ENCODE assay signal across 8 cellular contexts in genomic region chr2:130823886-130824491, GRCh38. TPM values are rescaled to one million over a fixed set of nuclear protein-coding genes. Genes with fewer than 3 reads are reported as not detected.
DNase-seq lines count a peak whose midpoint lies in the region; ATAC-seq and TF ChIP-seq lines count a peak whose summit lies in the region.
"Had no signal": no experiment of that assay in that cellular context is flagged by ENCODE, and none has a peak within 500 bp of the region (broad histone marks: within the 10 kb centered on the region; RNA-seq: fewer than 3 reads in every experiment).

No MANE protein-coding gene starts in this region.

- peak; percentile 45 for DNase-seq in activated CD8-positive, alpha-beta memory T cell treated with anti-CD3 and anti-CD28 coated beads, Interleukin-2, amount 10 ng/mL, durations not matched to agents 7 days and 5 days
- peak; percentile 46 for DNase-seq in stimulated activated CD8-positive, alpha-beta memory T cell treated with anti-CD3 and anti-CD28 coated beads, Interleukin-4, amount 100 ng/mL, for 48 hours
- DNase-seq in prostate gland (ENCODE audit: low spot score) (no peak), LoVo (ENCODE audit: low spot score) (no peak), globus pallidus (ENCODE audit: low spot score) (no peak)

- intact Hi-C loops in prostate gland (cut with DNase I), result no loop called here

- ATAC-seq in GM19043 (IDR thresholded peaks at IDR 0.05; ENCODE audit: low read depth, unreplicated experiment) (peak; percentile 11), HG02885 (IDR thresholded peaks at IDR 0.05; ENCODE audit: poor library complexity, unreplicated experiment) (peak; percentile 65)
- ATAC-seq in activated CD8-positive, alpha-beta memory T cell treated with anti-CD3 and anti-CD28 coated beads, Interleukin-2, amount 10 ng/mL, durations not matched to agents 7 days and 5 days, result no peak

- H3K27me3 Mint-ChIP-seq in activated CD8-positive, alpha-beta memory T cell treated with anti-CD3 and anti-CD28 coated beads, Interleukin-2, amount 10 ng/mL, durations not matched to agents 7 days and 5 days, result peaks cover 17% of the 10 kb centered on the region

- H3K4me3 ChIP-seq in prostate gland, result no peak overlapping the region

- H3K4me3 Mint-ChIP-seq in activated CD8-positive, alpha-beta memory T cell treated with anti-CD3 and anti-CD28 coated beads, Interleukin-2, amount 10 ng/mL, durations not matched to agents 7 days and 5 days, result no peak overlapping the region

- CTCF ChIA-PET in activated CD8-positive, alpha-beta memory T cell treated with anti-CD3 and anti-CD28 coated beads, Interleukin-2, amount 10 ng/mL, durations not matched to agents 7 days and 5 days (lab: Charles Lee), result interaction anchor here (1.2 to 2.6 kb wide), 3 partner anchors 25 to 50 kb away, joined by 4 to 24 read pairs (median 4); no protein-coding TSS in a partner anchor

- H3K4me1 Mint-ChIP-seq in activated CD8-positive, alpha-beta memory T cell treated with anti-CD3 and anti-CD28 coated beads, Interleukin-2, amount 10 ng/mL, durations not matched to agents 7 days and 5 days, result peaks cover 19% of the 10 kb centered on the region

- no peak for TF ChIP-seq CTCF in prostate gland (IDR thresholded peaks at IDR 0.05)

- TF ChIP-seq POLR2A in prostate gland (IDR thresholded peaks at IDR 0.05), result no peak

- no peaks in the 10 kb centered on the region for H3K27me3 ChIP-seq in prostate gland (replicated peaks; ENCODE audit: insufficient read depth)

- no peaks in the 10 kb centered on the region for H3K36me3 Mint-ChIP-seq in activated CD8-positive, alpha-beta memory T cell treated with anti-CD3 and anti-CD28 coated beads, Interleukin-2, amount 10 ng/mL, durations not matched to agents 7 days and 5 days

- peak overlapping the region; percentile 83 for H3K27ac Mint-ChIP-seq in activated CD8-positive, alpha-beta memory T cell treated with anti-CD3 and anti-CD28 coated beads, Interleukin-2, amount 10 ng/mL, durations not matched to agents 7 days and 5 days

- no peaks in the 10 kb centered on the region for H3K36me3 ChIP-seq in prostate gland

- no peaks in the 10 kb centered on the region for H3K9me3 ChIP-seq in prostate gland

- H3K27ac ChIP-seq in prostate gland, result no peak overlapping the region

- no peaks in the 10 kb centered on the region for H3K9me3 Mint-ChIP-seq in activated CD8-positive, alpha-beta memory T cell treated with anti-CD3 and anti-CD28 coated beads, Interleukin-2, amount 10 ng/mL, durations not matched to agents 7 days and 5 days (ENCODE audit: low read depth)

- WGBS in prostate gland, result 91% methylated on average over 10 of the region's 10 CpGs

- H3K4me1 ChIP-seq in prostate gland (replicated peaks), result no peaks in the 10 kb centered on the region

RNA-seq across cellular contexts. Expression of gene ARHGEF4, which starts 12.7 kb away (rescaled TPM):
- total RNA-seq in activated CD8-positive, alpha-beta memory T cell treated with anti-CD3 and anti-CD28 coated beads, Interleukin-2, amount 10 ng/mL, durations not matched to agents 7 days and 5 days, result under 1 TPM; 0.30 to 0.41 TPM
- total RNA-seq in prostate gland, result 10 to 100 TPM in 1 of 2 donors, 1 to 10 TPM in 1; 9.6 to 56.0 TPM
- total RNA-seq: endothelial cell of umbilical vein had no signal

Comparison
In these comparisons a context has a peak if more than half of its experiments do, and no peak if none do; other contexts are left out.
1. DNase-seq: peak in activated CD8-positive, alpha-beta memory T cell treated with anti-CD3 and anti-CD28 coated beads, Interleukin-2, amount 10 ng/mL, durations not matched to agents 7 days and 5 days (single experiment) and stimulated activated CD8-positive, alpha-beta memory T cell treated with anti-CD3 and anti-CD28 coated beads, Interleukin-4, amount 100 ng/mL, for 48 hours (single experiment); none in prostate gland (single experiment), LoVo (single experiment) and globus pallidus (single experiment).
2. RNA of gene ARHGEF4, which starts 12.7 kb away (total RNA-seq): 9.6 to 56.0 TPM in prostate gland; 0.30 to 0.41 TPM in activated CD8-positive, alpha-beta memory T cell treated with anti-CD3 and anti-CD28 coated beads, Interleukin-2, amount 10 ng/mL, durations not matched to agents 7 days and 5 days; every median in the first group is over 4 times any median in the second.